Comparison of ENCODE assay signal across 12 cellular contexts in genomic region chr16:19393226-19394074, GRCh38. TPM values are rescaled to one million over a fixed set of nuclear protein-coding genes. Genes with fewer than 3 reads are reported as not detected.
DNase-seq lines count a peak whose midpoint lies in the region; ATAC-seq, FAIRE-seq and TF ChIP-seq lines count a peak whose summit lies in the region.
"Had no signal": no experiment of that assay in that cellular context is flagged by ENCODE, and none has a peak within 500 bp of the region (broad histone marks: within the 10 kb centered on the region; RNA-seq: fewer than 3 reads in every experiment).

No MANE protein-coding gene starts in this region.

- no peak overlapping the region for H2AK5ac ChIP-seq in mesendoderm (ENCODE audit: low read length)

- POLR2A ChIA-PET in A549 (lab: Yijun Ruan, JAX) = interaction anchor here (0.6 to 2.1 kb wide), 7 partner anchors 11 to 299 kb away, joined by 3 to 12 read pairs (median 7); partner anchors contain the start of gene VPS35L
- POLR2A ChIA-PET in HEK293T (lab: Yijun Ruan, JAX) = no interaction called here

- H3K4me2 ChIP-seq in A549 = peak overlapping the region; percentile 93
- H3K4me2 ChIP-seq in mesendoderm (ENCODE audit: low read length) = no peak overlapping the region

- TF ChIP-seq POLR2A in A549 (IDR thresholded peaks at IDR 0.05; ENCODE audit: low read length) = peak; percentile 12; the same call in 1 of the 2 replicates

- no peaks in the 10 kb centered on the region for H3K79me1 ChIP-seq in mesendoderm (ENCODE audit: low read length)

- H3K4ac ChIP-seq in mesendoderm (ENCODE audit: low read depth, low read length) = no peak overlapping the region

- no peak; a peak in 1 of 5 replicates for TF ChIP-seq RAD21 in A549 (conservative IDR thresholded peaks at IDR 0.05 in 1 of 2, IDR thresholded peaks at IDR 0.05 in 1 of 2)

- peak; percentile 68 to 72; a peak in 5 of 6 replicates for ATAC-seq in A549
- no peak for ATAC-seq in GM19463 (IDR thresholded peaks at IDR 0.05; ENCODE audit: unreplicated experiment)
- ATAC-seq in right cardiac atrium = no peak

- H2BK15ac ChIP-seq in mesendoderm (replicated peaks; ENCODE audit: low read depth) = no peak overlapping the region

- intact Hi-C loops in right cardiac atrium (cut with DNase I) = no loop called here

- H3K4me3 ChIP-seq in A549 (peak overlapping the region; percentile 24; the same call in 2 of the 3 replicates), bronchial epithelial cell (ENCODE audit: low read depth, low read length) (peak overlapping the region; percentile 7), mesendoderm (ENCODE audit: low read length) (no peak overlapping the region), right cardiac atrium (ENCODE audit: low read length) (no peak overlapping the region)
- H3K4me3 ChIP-seq: SJCRH30 had no signal

- no peak overlapping the region for H3K56ac ChIP-seq in mesendoderm (ENCODE audit: low read length)

- H3K18ac ChIP-seq in mesendoderm (ENCODE audit: low read length) = no peak overlapping the region

- H2BK5ac ChIP-seq in mesendoderm (ENCODE audit: low read length) = no peak overlapping the region

- H4K5ac ChIP-seq in mesendoderm (ENCODE audit: low read length) = no peak overlapping the region

- TF ChIP-seq EP300 in A549 (IDR thresholded peaks at IDR 0.05) = no peak

- no peak overlapping the region for H3K23ac ChIP-seq in mesendoderm (ENCODE audit: low read length)

- FAIRE-seq in A549 (lab: Jason Lieb, UNC) = peak; percentile 23
- FAIRE-seq in bronchial epithelial cell (lab: Jason Lieb, UNC) = no peak

- TF ChIP-seq CTCF in A549 (IDR thresholded peaks at IDR 0.05) (no peak), bronchial epithelial cell (IDR thresholded peaks at IDR 0.05; ENCODE audit: insufficient read depth, low read length, severe bottlenecking) (no peak)

- in situ Hi-C loops in KBM-7 (cut with MboI; ENCODE audit: low pct_unique_long_range_greater_than_20kb, low sequenced_read_pairs) = no loop called here

- H3K36me3 ChIP-seq in bronchial epithelial cell (ENCODE audit: control insufficient read depth, insufficient read depth, low read length) = no peaks in the 10 kb centered on the region
- no peaks in the 10 kb centered on the region for H3K36me3 ChIP-seq in mesendoderm (ENCODE audit: control insufficient read depth, insufficient read depth, low read length)
- H3K36me3 ChIP-seq: SJCRH30 had no signal

- H3K27ac ChIP-seq in A549 (peak overlapping the region; percentile 84 to 95), mesendoderm (ENCODE audit: low read depth, low read length) (no peak overlapping the region), caudate nucleus (ENCODE audit: low read depth, low read length) (no peak overlapping the region), right cardiac atrium (ENCODE audit: low read length) (no peak overlapping the region)
- H3K27ac ChIP-seq: SJCRH30 had no signal

- H3K9me3 ChIP-seq in A549 (0 out of 3 replicates have a peak, but pooled peaks cover 3% of the 10 kb centered on the region), right cardiac atrium (ENCODE audit: control insufficient read depth, low read length) (no peaks in the 10 kb centered on the region)
- H3K9me3 ChIP-seq: SJCRH30 had no signal

- no peak overlapping the region for H3K9ac ChIP-seq in mesendoderm (ENCODE audit: low read length)

- DNase-seq in A549 (ENCODE audit: low read depth in 1 of 2, low spot score in 1 of 2) = peak in 1 of 2 experiments; percentile 90
- DNase-seq in KBM-7 = peak; percentile 42
- DNase-seq in bronchial epithelial cell (ENCODE audit: low read depth) = peak; percentile 89
- peak; percentile 76 for DNase-seq in mesendoderm
- DNase-seq in HEK293T (ENCODE audit: extremely low spot score) = no peak
- no peak for DNase-seq in caudate nucleus (lab: John Stamatoyannopoulos, UW)
- DNase-seq in right cardiac atrium = no peak
- DNase-seq: activated CD4-positive, alpha-beta T cell treated with anti-CD3 and anti-CD28 coated beads, Interleukin-2, amount 50 U/mL, for 4 hours; NCI-H1694 treated with DMSO at 0.1 percent for 48 hours; SJCRH30 had no signal

- H3K79me2 ChIP-seq in mesendoderm (ENCODE audit: control insufficient read depth, insufficient read depth, low read length) = no peaks in the 10 kb centered on the region

- H3K4me1 ChIP-seq in A549 = peaks cover 50% of the 10 kb centered on the region
- H3K4me1 ChIP-seq in mesendoderm (ENCODE audit: control insufficient read depth, low read depth, low read length) = peaks cover 1% of the 10 kb centered on the region
- H3K4me1 ChIP-seq in right cardiac atrium (ENCODE audit: control insufficient read depth, insufficient read depth, low read length) = no peaks in the 10 kb centered on the region
- H3K4me1 ChIP-seq: SJCRH30 had no signal

- H2BK120ac ChIP-seq in mesendoderm (ENCODE audit: low read depth, low read length) = peak overlapping the region; percentile 21

- WGBS in A549 (ENCODE audit: missing lambda C conversion rate) = 15% methylated on average over 13 of the region's 13 CpGs
- no CpG with 5 or more reads among the region's 13 CpGs for WGBS in mesendoderm (ENCODE audit: extremely low coverage, insufficient coverage, low lambda C conversion rate)
- WGBS in right cardiac atrium = 54% methylated on average over 13 of the region's 13 CpGs

- no peaks in the 10 kb centered on the region for H3K27me3 ChIP-seq in bronchial epithelial cell (ENCODE audit: control insufficient read depth, insufficient read depth, low read length)
- no peaks in the 10 kb centered on the region for H3K27me3 ChIP-seq in mesendoderm (ENCODE audit: insufficient read depth, low read length, poor library complexity)
- H3K27me3 ChIP-seq in right cardiac atrium (ENCODE audit: control insufficient read depth, insufficient read depth) = peaks cover 5% of the 10 kb centered on the region
- H3K27me3 ChIP-seq: SJCRH30 had no signal

- CTCF ChIA-PET in A549 (lab: Yijun Ruan, JAX) = interaction anchor here (0.9 to 3.7 kb wide), 4 partner anchors 13 to 308 kb away, joined by 3 to 18 read pairs (median 12); no protein-coding TSS in a partner anchor
- CTCF ChIA-PET in HEK293T (lab: Yijun Ruan, JAX) = interaction anchor here (0.7 to 1.0 kb wide), 2 partner anchors 307 to 1907 kb away, joined by 3 read pairs; no protein-coding TSS in a partner anchor

- no peak overlapping the region for H4K8ac ChIP-seq in mesendoderm (ENCODE audit: low read depth, low read length)

TF ChIP-seq in A549, 52 proteins besides CTCF, POLR2A, EP300 and RAD21 (continues in another document):
- TF ChIP-seq TFCP2L1 (CRISPR knock-in tag; IDR thresholded peaks at IDR 0.05) (no peak), MAFK (IDR thresholded peaks at IDR 0.05; ENCODE audit: partially characterized antibody) (peak; percentile 75), FOSB (CRISPR knock-in tag; IDR thresholded peaks at IDR 0.05) (0 out of 2 replicates have a peak, but pooled peaks have one; percentile 26), HEYL (CRISPR knock-in tag; IDR thresholded peaks at IDR 0.05) (no peak), JUNB (IDR thresholded peaks at IDR 0.05) (peak; percentile 42), RNF2 (IDR thresholded peaks at IDR 0.05; ENCODE audit: borderline replicate concordance, low read depth) (no peak), POLR2AphosphoS2 (conservative IDR thresholded peaks at IDR 0.05; ENCODE audit: low read length) (no peak), HOXA7 (CRISPR knock-in tag; IDR thresholded peaks at IDR 0.05) (no peak), PHF8 (IDR thresholded peaks at IDR 0.05; ENCODE audit: borderline replicate concordance, low read depth) (no peak), FOSL2 (IDR thresholded peaks at IDR 0.05) (0 out of 2 replicates have a peak, but pooled peaks have one; percentile 44), FOSL2 (CRISPR knock-in tag; IDR thresholded peaks at IDR 0.05) (peak; percentile 76)

TF ChIP-seq in HEK293T, 16 proteins besides CTCF, POLR2A, EP300 and RAD21:
- TF ChIP-seq ARNT (IDR thresholded peaks at IDR 0.05) (no peak), NFRKB (IDR thresholded peaks at IDR 0.05) (no peak), ELF4 (IDR thresholded peaks at IDR 0.05) (no peak), TARDBP (IDR thresholded peaks at IDR 0.05) (no peak), HDGF (IDR thresholded peaks at IDR 0.05; ENCODE audit: borderline replicate concordance) (no peak), FOXM1 (IDR thresholded peaks at IDR 0.05; ENCODE audit: borderline replicate concordance) (no peak)
TF ChIP-seq in HEK293T: peak in this region for 0.

RNA-seq across cellular contexts. Expression of gene TMC5, which starts 24.2 kb away (rescaled TPM):
- 14.8 and 17.1 TPM in 2 replicates for polyA plus RNA-seq in A549 (2011; rRNA removed)
- 3.9 and 5.5 TPM in 2 replicates for polyA plus RNA-seq in A549 (2012; cell fraction: cytosol; rRNA removed)
- 2.9 and 4.4 TPM in 2 replicates for polyA plus RNA-seq in A549 (2012; cell fraction: nucleus; rRNA removed)
- 8.3 to 11.1 TPM (median 9.5 TPM) in 3 replicates for polyA plus RNA-seq in A549 (2017; fragmentation: RNase III; extraction: RNeasy Plus Mini Kit Qiagen cat#74134 plus additional on column Dnase treatment)
- polyA minus RNA-seq in A549 (2011; rRNA and poly(A)+ RNA removed) = 19.3 and 20.3 TPM in 2 replicates
- 0.26 and 3.5 TPM in 2 replicates for total RNA-seq in bronchial epithelial cell
- polyA plus RNA-seq in mesendoderm (2013, experiment 1 of 2) = 4.5 TPM
- 4.1 TPM for polyA plus RNA-seq in mesendoderm (2013, experiment 2 of 2)
- under 1 TPM; 0.14 to 0.81 (median 0.43) TPM for total RNA-seq in right cardiac atrium
- polyA plus RNA-seq in right cardiac atrium = 0.11 TPM
- total RNA-seq: myocyte, SJCRH30 had no signal

Comparison
In these comparisons a context has a peak if more than half of its experiments do, and no peak if none do; other contexts are left out.
1. ATAC-seq: peak in A549 (2 of 2); none in GM19463 (single experiment) and right cardiac atrium (0 of 2).
2. DNase-seq: peak in KBM-7 (single experiment), bronchial epithelial cell (single experiment) and mesendoderm (single experiment); none in HEK293T (single experiment), caudate nucleus (0 of 61) and right cardiac atrium (0 of 3).
3. H3K27ac ChIP-seq: peak in A549 (2 of 2); none in mesendoderm (single experiment), caudate nucleus (single experiment) and right cardiac atrium (single experiment).
4. H3K4me3 ChIP-seq: peak in A549 (single experiment) and bronchial epithelial cell (single experiment); none in mesendoderm (single experiment) and right cardiac atrium (single experiment).